In the genomic region with DNA sequence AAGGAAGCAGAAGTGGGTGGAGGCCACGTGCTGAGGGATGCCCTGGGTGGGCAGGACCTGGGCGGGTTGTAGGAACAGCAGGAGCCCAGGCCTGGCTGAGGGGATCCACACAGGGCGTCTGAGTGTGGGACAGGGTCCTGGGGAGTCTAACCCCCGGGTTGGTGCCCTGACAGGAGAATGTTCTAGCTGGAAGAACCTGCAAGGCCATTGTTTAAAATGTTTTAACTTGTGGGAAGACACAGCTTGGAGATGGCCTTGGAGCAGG, we compare ENCODE assay signal across 24 cellular contexts. TPM values are rescaled to one million over a fixed set of nuclear protein-coding genes. Genes with fewer than 3 reads are reported as not detected.
DNase-seq lines count a peak whose midpoint lies in the region; ATAC-seq, FAIRE-seq and TF ChIP-seq lines count a peak whose summit lies in the region.
"Had no signal": no experiment of that assay in that cellular context is flagged by ENCODE, and none has a peak within 500 bp of the region (broad histone marks: within the 10 kb centered on the region; RNA-seq: fewer than 3 reads in every experiment).

No MANE protein-coding gene starts in this region.

- POLR2A ChIA-PET in naive thymus-derived CD8-positive, alpha-beta T cell (lab: Charles Lee), result interaction anchor here (0.7 to 15.4 kb wide), 17 partner anchors 9 to 72 kb away, joined by 3 to 608 read pairs (median 9); a partner anchor contains a TSS

- in situ Hi-C loops in G401 (cut with HindIII; ENCODE audit: low sequenced_read_pairs), result no loop called here

- FAIRE-seq in GM19239 (lab: Jason Lieb, UNC), result no peak
- FAIRE-seq: colon, endothelial cell of umbilical vein, G401.6 had no signal

- TF ChIP-seq CTCF in stomach (IDR thresholded peaks at IDR 0.05), result no peak

- DNase-seq in T-helper 1 cell (no peak), G401 (ENCODE audit: low spot score) (no peak), stomach (no peak), GM19239 (ENCODE audit: insufficient read length, low spot score) (no peak)
- no peak for DNase-seq in CD4-positive, CD25-positive, alpha-beta regulatory T cell
- DNase-seq in naive thymus-derived CD8-positive, alpha-beta T cell, result no peak
- DNase-seq: AML-193; HFFc6; IMR-90; NCI-H1436 treated with DMSO at 0.1 percent for 48 hours; NCI-H524 treated with DMSO at 0.1 percent for 48 hours; stimulated activated CD4-positive, alpha-beta T cell treated with anti-CD3 and anti-CD28 coated beads, Interleukin-1b, Interleukin-23, amount 100 ng/mL, for 48 hours; T-helper 9 cell had no signal

- H3K9me3 ChIP-seq in CD4-positive, CD25-positive, alpha-beta regulatory T cell (ENCODE audit: control insufficient read depth in 2 of 2, low read length in 2 of 2), result no peaks in the 10 kb centered on the region
- no peaks in the 10 kb centered on the region for H3K9me3 ChIP-seq in stomach

- peaks cover 67% of the 10 kb centered on the region for H3K36me3 ChIP-seq in CD4-positive, CD25-positive, alpha-beta regulatory T cell (ENCODE audit: control insufficient read depth, insufficient read depth, low read length)
- peaks cover 0 to 43% (median 12%) of the 10 kb centered on the region in 4 donors for H3K36me3 ChIP-seq in stomach

- no peaks in the 10 kb centered on the region for H3K27me3 ChIP-seq in CD4-positive, CD25-positive, alpha-beta regulatory T cell (ENCODE audit: control insufficient read depth, insufficient read depth, low read length)
- no peaks in the 10 kb centered on the region for H3K27me3 ChIP-seq in stomach

- TF ChIP-seq POLR2A in stomach (IDR thresholded peaks at IDR 0.05), result no peak

- H3K9me3 Mint-ChIP-seq in T-helper 1 cell treated with Interleukin-12 subunit alpha and Interleukin-12 subunit beta and Interleukin-4 antibody, amounts not matched to agents 30 μg/mL and 1 μg/mL, for 36 hours, result no peaks in the 10 kb centered on the region
- H3K9me3 Mint-ChIP-seq in CD4-positive, CD25-positive, alpha-beta regulatory T cell, result no peaks in the 10 kb centered on the region
- H3K9me3 Mint-ChIP-seq in activated T-helper 17 cell treated with anti-CD3 and anti-CD28 coated beads, Interleukin-2, amount 50 U/mL, for 72 hours, result no peaks in the 10 kb centered on the region
- H3K9me3 Mint-ChIP-seq in naive thymus-derived CD8-positive, alpha-beta T cell, result no peaks in the 10 kb centered on the region
- H3K9me3 Mint-ChIP-seq: brain, HFFc6, type B pancreatic cell, WTC11 had no signal

- TF ChIP-seq EP300 in stomach (IDR thresholded peaks at IDR 0.05), result no peak

- no peak overlapping the region for H3K4me3 ChIP-seq in CD4-positive, CD25-positive, alpha-beta regulatory T cell (ENCODE audit: low read depth, low read length)
- H3K4me3 ChIP-seq in stomach, result no peak overlapping the region

- no peak overlapping the region for H3K4me3 Mint-ChIP-seq in T-helper 1 cell treated with Interleukin-12 subunit alpha and Interleukin-12 subunit beta and Interleukin-4 antibody, amounts not matched to agents 30 μg/mL and 1 μg/mL, for 36 hours
- H3K4me3 Mint-ChIP-seq in CD4-positive, CD25-positive, alpha-beta regulatory T cell, result peak overlapping the region in 3 of 4 donors; percentile 62 to 83 (median 67)
- peak overlapping the region; percentile 27 for H3K4me3 Mint-ChIP-seq in activated T-helper 17 cell treated with anti-CD3 and anti-CD28 coated beads, Interleukin-2, amount 50 U/mL, for 72 hours
- H3K4me3 Mint-ChIP-seq in naive thymus-derived CD8-positive, alpha-beta T cell, result peak overlapping the region; percentile 15 to 78 (median 66)
- H3K4me3 Mint-ChIP-seq: brain, HFFc6, type B pancreatic cell, WTC11 had no signal

- ATAC-seq in CD4-positive, CD25-positive, alpha-beta regulatory T cell (ENCODE audit: low read depth in 2 of 2), result no peak
- no peak for ATAC-seq in activated T-helper 17 cell treated with anti-CD3 and anti-CD28 coated beads, Interleukin-2, amount 50 U/mL, for 72 hours (replicated peaks)
- ATAC-seq in naive thymus-derived CD8-positive, alpha-beta T cell, result no peak
- ATAC-seq: WTC11 had no signal

- H3K4me1 Mint-ChIP-seq in T-helper 1 cell treated with Interleukin-12 subunit alpha and Interleukin-12 subunit beta and Interleukin-4 antibody, amounts not matched to agents 30 μg/mL and 1 μg/mL, for 36 hours (ENCODE audit: low read depth), result peaks cover 49% of the 10 kb centered on the region
- H3K4me1 Mint-ChIP-seq in CD4-positive, CD25-positive, alpha-beta regulatory T cell, result peaks cover 12 to 90% (median 34%) of the 10 kb centered on the region in 4 donors
- H3K4me1 Mint-ChIP-seq in activated T-helper 17 cell treated with anti-CD3 and anti-CD28 coated beads, Interleukin-2, amount 50 U/mL, for 72 hours, result peaks cover 26% of the 10 kb centered on the region
- peaks cover 31 to 89% (median 76%) of the 10 kb centered on the region in 4 donors for H3K4me1 Mint-ChIP-seq in naive thymus-derived CD8-positive, alpha-beta T cell
- H3K4me1 Mint-ChIP-seq: brain had no signal

- no peaks in the 10 kb centered on the region for H3K27me3 Mint-ChIP-seq in T-helper 1 cell treated with Interleukin-12 subunit alpha and Interleukin-12 subunit beta and Interleukin-4 antibody, amounts not matched to agents 30 μg/mL and 1 μg/mL, for 36 hours (ENCODE audit: low read depth)
- H3K27me3 Mint-ChIP-seq in CD4-positive, CD25-positive, alpha-beta regulatory T cell, result no peaks in the 10 kb centered on the region
- no peaks in the 10 kb centered on the region for H3K27me3 Mint-ChIP-seq in activated T-helper 17 cell treated with anti-CD3 and anti-CD28 coated beads, Interleukin-2, amount 50 U/mL, for 72 hours
- H3K27me3 Mint-ChIP-seq in naive thymus-derived CD8-positive, alpha-beta T cell, result no peaks in the 10 kb centered on the region
- H3K27me3 Mint-ChIP-seq: brain, progenitor cell of endocrine pancreas, type B pancreatic cell had no signal

- intact Hi-C loops in stomach (cut with DNase I; ENCODE audit: low total_unique reads), result loop anchor here (10.0 kb wide), 1 partner anchor 280 kb away; no protein-coding TSS in a partner anchor

- 83 to 100% (median 84%) methylated on average over 1 to 4 of the region's 4 CpGs for WGBS in stomach, 5 donors

- peaks cover 45% of the 10 kb centered on the region for H3K36me3 Mint-ChIP-seq in T-helper 1 cell treated with Interleukin-12 subunit alpha and Interleukin-12 subunit beta and Interleukin-4 antibody, amounts not matched to agents 30 μg/mL and 1 μg/mL, for 36 hours (ENCODE audit: low read depth)
- H3K36me3 Mint-ChIP-seq in CD4-positive, CD25-positive, alpha-beta regulatory T cell, result peaks cover 33% of the 10 kb centered on the region
- H3K36me3 Mint-ChIP-seq in activated T-helper 17 cell treated with anti-CD3 and anti-CD28 coated beads, Interleukin-2, amount 50 U/mL, for 72 hours (ENCODE audit: low read depth), result peaks cover 73% of the 10 kb centered on the region
- peaks cover 0 to 68% (median 14%) of the 10 kb centered on the region in 3 donors for H3K36me3 Mint-ChIP-seq in naive thymus-derived CD8-positive, alpha-beta T cell
- H3K36me3 Mint-ChIP-seq: type B pancreatic cell, WTC11 had no signal

- peaks cover 79% of the 10 kb centered on the region for H3K4me1 ChIP-seq in CD4-positive, CD25-positive, alpha-beta regulatory T cell (ENCODE audit: control insufficient read depth, insufficient read depth, low read length, poor library complexity, severe bottlenecking)
- H3K4me1 ChIP-seq in stomach, result peaks cover 0 to 3% (median 0%) of the 10 kb centered on the region in 4 donors

- peak overlapping the region; percentile 79 for H3K27ac Mint-ChIP-seq in T-helper 1 cell treated with Interleukin-12 subunit alpha and Interleukin-12 subunit beta and Interleukin-4 antibody, amounts not matched to agents 30 μg/mL and 1 μg/mL, for 36 hours
- H3K27ac Mint-ChIP-seq in CD4-positive, CD25-positive, alpha-beta regulatory T cell, result peak overlapping the region; percentile 96 to 97 (median 96)
- peak overlapping the region; percentile 92 for H3K27ac Mint-ChIP-seq in activated T-helper 17 cell treated with anti-CD3 and anti-CD28 coated beads, Interleukin-2, amount 50 U/mL, for 72 hours
- peak overlapping the region; percentile 96 to 100 (median 98) for H3K27ac Mint-ChIP-seq in naive thymus-derived CD8-positive, alpha-beta T cell
- H3K27ac Mint-ChIP-seq: brain, HFFc6, progenitor cell of endocrine pancreas, type B pancreatic cell, WTC11 had no signal

- H3K27ac ChIP-seq in CD4-positive, CD25-positive, alpha-beta regulatory T cell (ENCODE audit: insufficient read depth, low read length, poor library complexity, severe bottlenecking), result peak overlapping the region; percentile 87
- H3K27ac ChIP-seq in stomach, result no peak overlapping the region
- H3K27ac ChIP-seq: 22Rv1 had no signal

RNA-seq across cellular contexts. Expression of a gene that starts 33.9 kb away (rescaled TPM):
- total RNA-seq in CD4-positive, CD25-positive, alpha-beta regulatory T cell, result 68.7 TPM
- 100 to 1,000 TPM; 187 to 229 (median 210) TPM for polyA plus RNA-seq in CD4-positive, CD25-positive, alpha-beta regulatory T cell
- total RNA-seq in activated T-helper 17 cell treated with anti-CD3 and anti-CD28 coated beads, Interleukin-2, amount 50 U/mL, for 72 hours, result 10 to 100 TPM; 45.4 to 68.4 TPM
- 10 to 100 TPM; 62.1 to 64.0 TPM for total RNA-seq in naive thymus-derived CD8-positive, alpha-beta T cell
- 100 to 1,000 TPM in 2 of 3 donors, 10 to 100 TPM in 1; 86.7 to 208 (median 145) TPM for polyA plus RNA-seq in naive thymus-derived CD8-positive, alpha-beta T cell
- not detected in 2 replicates for total RNA-seq in G401 (2014; rRNA removed; shearing (Covaris generic))
- 1 to 10 TPM in 3 of 5 donors, not detected in 2; 1.7 to 4.5 (median 2.4) TPM for total RNA-seq in stomach
- polyA plus RNA-seq in stomach, result 1 to 10 TPM; 2.0 to 3.4 (median 2.9) TPM
- total RNA-seq: endothelial cell of umbilical vein had no signal
- polyA plus RNA-seq: endothelial cell of umbilical vein, neural cell had no signal

Comparison
In these comparisons a context has a peak if more than half of its experiments do, and no peak if none do; other contexts are left out.
1. RNA of a gene that starts 33.9 kb away (total RNA-seq): 68.7 TPM in CD4-positive, CD25-positive, alpha-beta regulatory T cell (single experiment), 45.4 to 68.4 TPM in activated T-helper 17 cell treated with anti-CD3 and anti-CD28 coated beads, Interleukin-2, amount 50 U/mL, for 72 hours and 62.1 to 64.0 TPM in naive thymus-derived CD8-positive, alpha-beta T cell; 1.7 to 4.5 TPM in stomach and not detected in G401; every median in the first group is over 4 times any median in the second.
2. Peak in every context shown above with its lines, with median percentiles within 50 percentile points of each other: H3K27ac Mint-ChIP-seq.